Comparison of ENCODE assay signal across 8 cellular contexts in the genomic region with DNA sequence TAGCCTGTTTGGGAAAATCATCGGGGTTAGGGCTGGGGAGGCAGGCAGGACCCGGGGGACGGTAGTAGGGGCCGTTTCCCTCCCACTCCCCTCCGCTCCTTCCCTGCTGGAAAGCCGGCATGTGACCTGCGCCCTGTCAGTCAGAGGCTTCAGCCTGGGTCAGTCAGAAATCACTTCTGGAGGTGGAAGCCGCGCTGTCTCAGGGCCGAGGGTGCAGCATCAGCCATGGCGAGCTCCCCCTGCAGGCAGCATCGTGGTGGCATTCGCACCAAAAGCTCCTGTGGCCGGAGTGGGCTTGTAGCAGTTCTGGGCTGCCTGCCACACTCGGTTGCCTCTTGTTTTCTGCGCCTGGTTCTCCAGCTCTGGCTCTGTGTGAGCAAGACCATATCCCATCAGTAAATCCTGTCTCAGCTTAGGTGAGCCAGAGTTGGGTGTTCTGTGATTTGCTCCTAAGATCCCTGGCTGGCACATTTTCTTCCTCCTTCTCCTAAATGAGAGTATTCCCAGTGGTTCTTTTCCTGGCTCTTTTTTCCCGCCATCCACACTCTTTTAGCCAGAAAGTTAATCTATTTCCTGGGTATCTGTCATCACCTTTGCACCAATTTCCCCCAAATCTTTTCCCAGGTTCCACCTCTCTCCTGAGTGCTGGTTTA. TPM values are rescaled to one million over a fixed set of nuclear protein-coding genes. Genes with fewer than 3 reads are reported as not detected.
DNase-seq lines count a peak whose midpoint lies in the region; ATAC-seq and TF ChIP-seq lines count a peak whose summit lies in the region.

No MANE protein-coding gene starts in this region.

- intact Hi-C loops in transverse colon (cut with DNase I; ENCODE audit: low total_unique reads), result no loop called here

- H3K36me3 ChIP-seq in transverse colon, result no peaks in the 10 kb centered on the region

- in situ Hi-C loops in transverse colon (cut with MboI; ENCODE audit: low pct_ligation_motif_present in 1 of 4, low pct_unique_long_range_greater_than_20kb in 1 of 4, low sequenced_read_pairs in 3 of 4), result no loop called here

- no peak overlapping the region for H3K4me3 ChIP-seq in transverse colon

- TF ChIP-seq POLR2A in transverse colon (IDR thresholded peaks at IDR 0.05), result no peak

- no peak overlapping the region for H3K27ac ChIP-seq in transverse colon

- peak; percentile 54 to 70 (median 67) for TF ChIP-seq CTCF in transverse colon (IDR thresholded peaks at IDR 0.05)

- H3K27me3 ChIP-seq in transverse colon, result no peaks in the 10 kb centered on the region

- peak; percentile 78 for ATAC-seq in HG02884 (IDR thresholded peaks at IDR 0.05; ENCODE audit: unreplicated experiment)

- TF ChIP-seq EP300 in transverse colon (IDR thresholded peaks at IDR 0.05; ENCODE audit: low read depth), result no peak

- H3K4me1 ChIP-seq in transverse colon, result peaks cover 0 to 5% (median 0%) of the 10 kb centered on the region in 4 donors

- 24 to 38% methylated on average over 5 to 17 of the region's 17 CpGs for WGBS in transverse colon (ENCODE audit: low coverage in 1 of 2), 2 donors

- DNase-seq in SKM-1 treated with dmso at 0.1 percent for 144 hours (lab: John Stamatoyannopoulos, UW; ENCODE audit: unreplicated experiment), result peak; percentile 16
- no peak for DNase-seq in SKM-1 (lab: John Stamatoyannopoulos, UW; ENCODE audit: unreplicated experiment)
- DNase-seq in NCI-H748 treated with DMSO at 0.1 percent for 48 hours (lab: John Stamatoyannopoulos, UW), result peak; percentile 36
- peak; percentile 64 for DNase-seq in activated T-cell treated with anti-CD3 and anti-CD28 coated beads for 4 hours
- DNase-seq in fibroblast of peridontal ligament (ENCODE audit: extremely low read depth), result peak; percentile 31
- peak in 43 of 56 donors; percentile 6 to 80 (median 36) for DNase-seq in nucleus accumbens (lab: John Stamatoyannopoulos, UW)
- peak; percentile 85 for DNase-seq in transverse colon

- H3K9me3 ChIP-seq in transverse colon, result no peaks in the 10 kb centered on the region

RNA-seq across cellular contexts. Expression of a gene that starts 17.3 kb away (rescaled TPM):
- 10 to 100 TPM; 15.3 to 44.2 (median 37.2) TPM for total RNA-seq in transverse colon
